8 cellular contexts compared by ENCODE assay signal in the genomic region with DNA sequence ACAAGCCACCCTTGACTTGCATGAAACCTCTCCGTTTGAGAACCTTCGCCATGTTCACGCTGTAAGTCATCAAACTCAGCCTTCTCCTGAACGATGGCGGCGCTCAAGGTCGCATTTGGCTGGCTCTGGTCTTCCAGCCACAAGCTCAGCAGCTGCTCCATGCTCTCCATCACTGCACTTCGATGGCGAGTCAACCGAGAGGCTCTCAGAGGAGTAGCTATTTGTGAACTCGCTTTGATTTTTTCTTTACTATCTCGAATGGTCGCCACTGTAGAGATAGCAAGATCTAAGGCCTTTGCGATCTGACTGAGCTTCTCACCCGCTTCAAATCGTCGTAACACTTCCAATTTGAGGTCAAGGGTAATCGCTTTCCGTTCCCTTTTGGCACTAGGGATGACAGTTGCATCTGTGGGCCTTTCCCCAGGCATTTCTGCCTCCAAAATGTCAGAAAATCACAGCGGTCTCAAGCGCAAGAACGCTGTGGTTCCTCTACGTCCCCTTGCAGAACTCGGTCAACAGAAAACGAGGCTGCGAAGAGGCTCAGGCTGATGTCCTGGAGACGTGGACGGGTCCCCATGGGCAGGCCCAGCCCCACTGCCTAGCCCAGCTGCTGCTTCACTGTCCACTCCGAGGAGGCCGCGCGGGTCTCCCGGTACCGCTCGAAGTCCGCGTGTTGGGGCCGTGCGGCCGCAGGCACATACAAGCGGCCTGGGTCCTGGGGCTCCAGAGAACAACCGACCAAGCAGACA. TPM values are rescaled to one million over a fixed set of nuclear protein-coding genes. Genes with fewer than 3 reads are reported as not detected.
DNase-seq lines count a peak whose midpoint lies in the region; ATAC-seq and TF ChIP-seq lines count a peak whose summit lies in the region.

No MANE protein-coding gene starts in this region.

- no peak for DNase-seq in CD4-positive, CD25-positive, alpha-beta regulatory T cell
- DNase-seq in activated naive CD8-positive, alpha-beta T cell treated with anti-CD3 and anti-CD28 coated beads, Interleukin-2, amount 10 ng/mL, durations not matched to agents 7 days and 5 days = no peak
- DNase-seq in substantia nigra (lab: John Stamatoyannopoulos, UW) (peak in 7 of 49 donors; percentile 40 to 67 (median 51)), GM13977 (ENCODE audit: low spot score) (no peak), NCI-H446 (lab: John Stamatoyannopoulos, UW) (no peak)

- peaks cover 0 to 2% (median 0%) of the 10 kb centered on the region in 7 donors for H3K9me3 Mint-ChIP-seq in CD4-positive, CD25-positive, alpha-beta regulatory T cell
- H3K9me3 Mint-ChIP-seq in activated naive CD8-positive, alpha-beta T cell treated with anti-CD3 and anti-CD28 coated beads, Interleukin-2, amount 10 ng/mL, durations not matched to agents 7 days and 5 days = peaks cover 5% of the 10 kb centered on the region

- peaks cover 4% of the 10 kb centered on the region for H3K36me3 Mint-ChIP-seq in CD4-positive, CD25-positive, alpha-beta regulatory T cell
- peaks cover 15% of the 10 kb centered on the region for H3K36me3 Mint-ChIP-seq in activated naive CD8-positive, alpha-beta T cell treated with anti-CD3 and anti-CD28 coated beads, Interleukin-2, amount 10 ng/mL, durations not matched to agents 7 days and 5 days

- ATAC-seq in CD4-positive, CD25-positive, alpha-beta regulatory T cell (ENCODE audit: low read depth in 2 of 2) = no peak
- ATAC-seq in HG02970 (IDR thresholded peaks at IDR 0.05; ENCODE audit: low FRiP score, unreplicated experiment) (peak; percentile 11), HG02588 (IDR thresholded peaks at IDR 0.05; ENCODE audit: unreplicated experiment) (no peak)
- ATAC-seq in activated naive CD8-positive, alpha-beta T cell treated with anti-CD3 and anti-CD28 coated beads, Interleukin-2, amount 10 ng/mL, durations not matched to agents 7 days and 5 days (ENCODE audit: low read depth) = peak; percentile 6

- no peaks in the 10 kb centered on the region for H3K36me3 ChIP-seq in CD4-positive, CD25-positive, alpha-beta regulatory T cell (ENCODE audit: control insufficient read depth, insufficient read depth, low read length)
- peaks cover 9% of the 10 kb centered on the region for H3K36me3 ChIP-seq in iPS-20b (ENCODE audit: insufficient read depth, low read depth, low read length)

- H3K4me3 Mint-ChIP-seq in CD4-positive, CD25-positive, alpha-beta regulatory T cell = peak overlapping the region; percentile 93 to 99 (median 96)
- peak overlapping the region; percentile 99 for H3K4me3 Mint-ChIP-seq in activated naive CD8-positive, alpha-beta T cell treated with anti-CD3 and anti-CD28 coated beads, Interleukin-2, amount 10 ng/mL, durations not matched to agents 7 days and 5 days

- in situ Hi-C loops in GM13977 (cut with MboI; ENCODE audit: low pct_unique_long_range_greater_than_20kb, low sequenced_read_pairs, unreplicated experiment) = no loop called here

- H3K27me3 Mint-ChIP-seq in CD4-positive, CD25-positive, alpha-beta regulatory T cell = no peaks in the 10 kb centered on the region
- H3K27me3 Mint-ChIP-seq in activated naive CD8-positive, alpha-beta T cell treated with anti-CD3 and anti-CD28 coated beads, Interleukin-2, amount 10 ng/mL, durations not matched to agents 7 days and 5 days = no peaks in the 10 kb centered on the region

- peak overlapping the region; percentile 97 for H3K9ac ChIP-seq in iPS-20b (ENCODE audit: low read depth, low read length)

- peak overlapping the region; percentile 78 for H3K4me3 ChIP-seq in CD4-positive, CD25-positive, alpha-beta regulatory T cell (ENCODE audit: low read depth, low read length)
- peak overlapping the region; percentile 92 for H3K4me3 ChIP-seq in iPS-20b (ENCODE audit: low read length)

- H3K27ac ChIP-seq in CD4-positive, CD25-positive, alpha-beta regulatory T cell (ENCODE audit: insufficient read depth, low read length, poor library complexity, severe bottlenecking) = peak overlapping the region; percentile 69
- H3K27ac ChIP-seq in iPS-20b (ENCODE audit: low read length) (peak overlapping the region; percentile 40), substantia nigra (ENCODE audit: low read depth, low read length, poor library complexity, severe bottlenecking) (peak overlapping the region; percentile 86)

- H3K27ac Mint-ChIP-seq in CD4-positive, CD25-positive, alpha-beta regulatory T cell = peak overlapping the region; percentile 65 to 95 (median 75)
- peak overlapping the region; percentile 97 for H3K27ac Mint-ChIP-seq in activated naive CD8-positive, alpha-beta T cell treated with anti-CD3 and anti-CD28 coated beads, Interleukin-2, amount 10 ng/mL, durations not matched to agents 7 days and 5 days

- no peaks in the 10 kb centered on the region for H3K9me3 ChIP-seq in CD4-positive, CD25-positive, alpha-beta regulatory T cell (ENCODE audit: control insufficient read depth in 2 of 2, low read length in 2 of 2)
- peaks cover 15% of the 10 kb centered on the region for H3K9me3 ChIP-seq in iPS-20b (ENCODE audit: insufficient read depth, low read depth, low read length)

- TF ChIP-seq CTCF in GM13977 (IDR thresholded peaks at IDR 0.05; ENCODE audit: extremely low read depth, insufficient read depth, missing control alignments) = no peak

- H3K27me3 ChIP-seq in CD4-positive, CD25-positive, alpha-beta regulatory T cell (ENCODE audit: control insufficient read depth, insufficient read depth, low read length) = no peaks in the 10 kb centered on the region
- peaks cover 10% of the 10 kb centered on the region; the same call in 1 of the 2 replicates for H3K27me3 ChIP-seq in iPS-20b (ENCODE audit: insufficient read depth, low read length)

- H3K4me1 Mint-ChIP-seq in CD4-positive, CD25-positive, alpha-beta regulatory T cell = peaks cover 12 to 40% (median 20%) of the 10 kb centered on the region in 4 donors
- peaks cover 21% of the 10 kb centered on the region for H3K4me1 Mint-ChIP-seq in activated naive CD8-positive, alpha-beta T cell treated with anti-CD3 and anti-CD28 coated beads, Interleukin-2, amount 10 ng/mL, durations not matched to agents 7 days and 5 days

- POLR2A ChIA-PET in activated naive CD8-positive, alpha-beta T cell treated with anti-CD3 and anti-CD28 coated beads, Interleukin-2, amount 10 ng/mL, durations not matched to agents 7 days and 5 days (lab: Charles Lee) = interaction anchor here (0.6 to 2.1 kb wide), 3 partner anchors 52 to 186 kb away, joined by 3 to 10 read pairs (median 4); a partner anchor contains a TSS

- peaks cover 23% of the 10 kb centered on the region for H3K4me1 ChIP-seq in CD4-positive, CD25-positive, alpha-beta regulatory T cell (ENCODE audit: control insufficient read depth, insufficient read depth, low read length, poor library complexity, severe bottlenecking)
- H3K4me1 ChIP-seq in iPS-20b (ENCODE audit: insufficient read depth, low read length) = no peaks in the 10 kb centered on the region; the same call in 1 of the 2 replicates

RNA-seq across cellular contexts. Expression of a gene that starts 23.1 kb away (rescaled TPM):
- 28.9 TPM for total RNA-seq in CD4-positive, CD25-positive, alpha-beta regulatory T cell
- polyA plus RNA-seq in CD4-positive, CD25-positive, alpha-beta regulatory T cell = 10 to 100 TPM; 22.7 to 51.6 (median 28.2) TPM
- total RNA-seq in activated naive CD8-positive, alpha-beta T cell treated with anti-CD3 and anti-CD28 coated beads, Interleukin-2, amount 10 ng/mL, durations not matched to agents 7 days and 5 days = 10 to 100 TPM; 30.9 to 33.5 TPM

RNA-seq across cellular contexts. Expression of a gene that starts 47.6 kb away (rescaled TPM):
- 1.1 TPM for total RNA-seq in CD4-positive, CD25-positive, alpha-beta regulatory T cell
- 1 to 10 TPM; 2.0 to 7.8 (median 4.7) TPM for polyA plus RNA-seq in CD4-positive, CD25-positive, alpha-beta regulatory T cell
- total RNA-seq in activated naive CD8-positive, alpha-beta T cell treated with anti-CD3 and anti-CD28 coated beads, Interleukin-2, amount 10 ng/mL, durations not matched to agents 7 days and 5 days = 1 to 10 TPM in 1 of 2 experiments, under 1 TPM in 1; 0.62 to 1.2 TPM

RNA-seq across cellular contexts. Expression of a gene that starts 48.5 kb away (rescaled TPM):
- total RNA-seq in CD4-positive, CD25-positive, alpha-beta regulatory T cell = 1.8 TPM
- polyA plus RNA-seq in CD4-positive, CD25-positive, alpha-beta regulatory T cell = under 1 TPM in 1 of 4 donors, not detected in 3; 0.22 TPM
- under 1 TPM; 0.31 to 0.86 TPM for total RNA-seq in activated naive CD8-positive, alpha-beta T cell treated with anti-CD3 and anti-CD28 coated beads, Interleukin-2, amount 10 ng/mL, durations not matched to agents 7 days and 5 days

RNA-seq across cellular contexts. Expression of a gene that starts 53.0 kb away (rescaled TPM):
- total RNA-seq in CD4-positive, CD25-positive, alpha-beta regulatory T cell = 14.9 TPM
- under 1 TPM in 3 of 4 donors, not detected in 1; 0.08 to 0.38 (median 0.18) TPM for polyA plus RNA-seq in CD4-positive, CD25-positive, alpha-beta regulatory T cell
- 1 to 10 TPM; 5.8 to 7.4 TPM for total RNA-seq in activated naive CD8-positive, alpha-beta T cell treated with anti-CD3 and anti-CD28 coated beads, Interleukin-2, amount 10 ng/mL, durations not matched to agents 7 days and 5 days

Comparison
In these comparisons a context has a peak if more than half of its experiments do, and no peak if none do; other contexts are left out.
1. ATAC-seq: peak in HG02970 (single experiment) and activated naive CD8-positive, alpha-beta T cell treated with anti-CD3 and anti-CD28 coated beads, Interleukin-2, amount 10 ng/mL, durations not matched to agents 7 days and 5 days (single experiment); none in CD4-positive, CD25-positive, alpha-beta regulatory T cell (0 of 2) and HG02588 (single experiment).
2. Peak in every context shown above with its lines, with median percentiles within 50 percentile points of each other: H3K27ac ChIP-seq.